Comparison of ENCODE assay signal across 1 cellular context in the genomic region with DNA sequence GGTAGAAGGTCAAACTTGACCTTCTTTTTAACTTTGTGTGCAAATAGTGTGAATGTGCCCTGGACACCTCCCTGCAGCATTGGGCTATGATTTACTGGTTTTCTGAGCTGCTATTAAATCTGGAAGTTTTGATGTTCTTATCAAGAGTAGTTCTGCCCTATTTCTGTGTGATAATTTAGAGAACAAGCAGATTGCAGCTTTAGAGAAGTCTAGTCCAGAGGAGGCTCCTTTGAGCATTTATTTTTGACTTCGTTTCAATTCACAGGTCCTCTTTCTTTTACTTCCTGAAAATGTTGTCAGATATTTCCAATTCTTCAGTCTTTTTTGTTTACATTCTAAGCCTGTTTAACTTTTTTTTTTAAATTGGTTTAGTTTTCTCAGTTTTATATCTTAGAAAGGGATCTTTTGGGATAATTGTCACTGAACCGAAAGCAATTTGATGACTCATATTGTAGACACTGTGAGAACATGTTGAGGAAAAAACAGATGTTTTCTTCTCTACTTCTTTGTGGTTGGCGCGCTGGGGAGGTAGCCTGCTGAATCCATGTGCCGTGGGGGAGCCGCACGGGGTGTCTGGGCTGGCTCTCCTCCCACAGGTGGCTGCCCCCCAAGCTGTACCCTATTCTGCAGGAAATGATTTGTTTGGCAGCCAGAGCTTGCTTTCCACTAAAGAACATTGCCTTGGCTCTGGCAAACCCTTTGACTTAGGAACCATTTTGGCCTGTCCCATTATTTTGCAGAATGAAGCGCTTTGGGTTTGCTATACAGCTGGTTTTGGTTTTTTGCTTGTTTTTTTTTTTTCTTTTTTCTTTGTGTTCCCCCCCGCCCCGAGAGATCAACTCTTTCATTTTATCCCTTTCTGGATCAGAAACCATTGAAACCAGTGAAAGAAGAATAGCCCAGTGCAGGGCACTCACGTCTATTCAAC.
TF ChIP-seq lines count a peak whose summit lies in the region.

No MANE protein-coding gene starts in this region.

TF ChIP-seq in IMR-90, 13 proteins besides CTCF, POLR2A, EP300 and RAD21:
- no peak for TF ChIP-seq MXI1 (IDR thresholded peaks at IDR 0.05; ENCODE audit: borderline replicate concordance, low read depth, low read length)
- no peak for TF ChIP-seq USF2 (IDR thresholded peaks at IDR 0.05; ENCODE audit: low read depth, low read length)
- peak; percentile 54; the same call in 1 of the 2 replicates for TF ChIP-seq FOS (IDR thresholded peaks at IDR 0.05; ENCODE audit: low read depth, low read length)
- TF ChIP-seq NFE2L2 (IDR thresholded peaks at IDR 0.05; ENCODE audit: low read depth, low read length): no peak
